ENCODE assay signal across 10 cellular contexts in genomic region chr4:99821918-99822503, GRCh38. TPM values are rescaled to one million over a fixed set of nuclear protein-coding genes. Genes with fewer than 3 reads are reported as not detected.
A peak's percentile ranks its signal among the peaks of the same experiment; 100 is the strongest.
DNase-seq lines count a peak whose midpoint lies in the region; ATAC-seq and TF ChIP-seq lines count a peak whose summit lies in the region.
"Had no signal": no experiment of that assay in that cellular context is flagged by ENCODE, and none has a peak within 500 bp of the region (broad histone marks: within the 10 kb centered on the region; RNA-seq: fewer than 3 reads in every experiment).

No MANE protein-coding gene starts in this region.

- H3K4me1 Mint-ChIP-seq in activated CD8-positive, alpha-beta T cell treated with anti-CD3 and anti-CD28 coated beads, Interleukin-2, amount 10 ng/mL, durations not matched to agents 7 days and 5 days (ENCODE audit: low read depth) = peaks cover 49% of the 10 kb centered on the region
- peaks cover 56% of the 10 kb centered on the region for H3K4me1 Mint-ChIP-seq in activated CD8-positive, alpha-beta T cell treated with anti-CD3 and anti-CD28 coated beads for 36 hours (ENCODE audit: low read depth)

- H3K36me3 ChIP-seq in neutrophil (peaks cover 5% of the 10 kb centered on the region), uterus (no peaks in the 10 kb centered on the region)

- DNase-seq in activated CD8-positive, alpha-beta T cell treated with anti-CD3 and anti-CD28 coated beads, Interleukin-2, amount 10 ng/mL, durations not matched to agents 7 days and 5 days = no peak
- DNase-seq in activated CD8-positive, alpha-beta T cell treated with anti-CD3 and anti-CD28 coated beads for 36 hours = no peak
- peak; percentile 65 for DNase-seq in NOMO-1 treated with dmso at 0.1 percent for 144 hours (lab: John Stamatoyannopoulos, UW; ENCODE audit: unreplicated experiment)
- no peak for DNase-seq in activated CD4-positive, CD25-positive, alpha-beta regulatory T cell treated with anti-CD3 and anti-CD28 coated beads, Interleukin-2, amount 50 U/mL, for 72 hours
- DNase-seq in uterus = no peak
- DNase-seq in H4 (ENCODE audit: low spot score) = no peak

- H3K4me1 ChIP-seq in neutrophil (ENCODE audit: control insufficient read depth in 1 of 2, insufficient read depth in 1 of 2, low read depth in 1 of 2, low read length in 1 of 2) (peaks cover 68 to 78% of the 10 kb centered on the region in 2 experiments), uterus (no peaks in the 10 kb centered on the region)
- H3K4me1 ChIP-seq: A549 had no signal

- peak overlapping the region; percentile 96 for H3K27ac ChIP-seq in neutrophil
- no peak overlapping the region for H3K27ac ChIP-seq in uterus
- H3K27ac ChIP-seq: A549, VCaP had no signal

- no peak for ATAC-seq in activated CD8-positive, alpha-beta T cell treated with anti-CD3 and anti-CD28 coated beads, Interleukin-2, amount 10 ng/mL, durations not matched to agents 7 days and 5 days
- no peak for ATAC-seq in activated CD8-positive, alpha-beta T cell treated with anti-CD3 and anti-CD28 coated beads for 36 hours
- ATAC-seq in HG02885 (IDR thresholded peaks at IDR 0.05; ENCODE audit: poor library complexity, unreplicated experiment) = peak; percentile 82
- ATAC-seq: A549 had no signal

- H3K36me3 Mint-ChIP-seq in activated CD8-positive, alpha-beta T cell treated with anti-CD3 and anti-CD28 coated beads, Interleukin-2, amount 10 ng/mL, durations not matched to agents 7 days and 5 days (ENCODE audit: low read depth) = peaks cover 26% of the 10 kb centered on the region
- H3K36me3 Mint-ChIP-seq in activated CD8-positive, alpha-beta T cell treated with anti-CD3 and anti-CD28 coated beads for 36 hours (ENCODE audit: low read depth) = peaks cover 15% of the 10 kb centered on the region

- no peak for TF ChIP-seq POLR2A in uterus (IDR thresholded peaks at IDR 0.05)

- H3K27me3 ChIP-seq in neutrophil (no peaks in the 10 kb centered on the region), uterus (no peaks in the 10 kb centered on the region)

- H3K27ac Mint-ChIP-seq in activated CD8-positive, alpha-beta T cell treated with anti-CD3 and anti-CD28 coated beads, Interleukin-2, amount 10 ng/mL, durations not matched to agents 7 days and 5 days = peak overlapping the region; percentile 44
- H3K27ac Mint-ChIP-seq in activated CD8-positive, alpha-beta T cell treated with anti-CD3 and anti-CD28 coated beads for 36 hours = no peak overlapping the region

- CTCF ChIA-PET in activated CD8-positive, alpha-beta T cell treated with anti-CD3 and anti-CD28 coated beads, Interleukin-2, amount 10 ng/mL, durations not matched to agents 7 days and 5 days (lab: Charles Lee) = interaction anchor here (1.4 kb wide), 1 partner anchor 10 kb away, joined by 7 read pairs; no protein-coding TSS in a partner anchor
- CTCF ChIA-PET in activated CD8-positive, alpha-beta T cell treated with anti-CD3 and anti-CD28 coated beads for 36 hours (lab: Charles Lee) = interaction anchor here (1.0 to 1.2 kb wide), 2 partner anchors 12 to 14 kb away, joined by 4 to 5 read pairs; no protein-coding TSS in a partner anchor

- POLR2A ChIA-PET in activated CD8-positive, alpha-beta T cell treated with anti-CD3 and anti-CD28 coated beads, Interleukin-2, amount 10 ng/mL, durations not matched to agents 7 days and 5 days (lab: Charles Lee) = no interaction called here
- POLR2A ChIA-PET in activated CD8-positive, alpha-beta T cell treated with anti-CD3 and anti-CD28 coated beads for 36 hours (lab: Charles Lee) = interaction anchor here (0.8 kb wide), 1 partner anchor 9 kb away, joined by 3 read pairs; no protein-coding TSS in a partner anchor

- H3K9me3 ChIP-seq in neutrophil = no peaks in the 10 kb centered on the region
- H3K9me3 ChIP-seq in uterus = no peaks in the 10 kb centered on the region
- H3K9me3 ChIP-seq: A549 had no signal

- no peaks in the 10 kb centered on the region for H3K9me3 Mint-ChIP-seq in activated CD8-positive, alpha-beta T cell treated with anti-CD3 and anti-CD28 coated beads, Interleukin-2, amount 10 ng/mL, durations not matched to agents 7 days and 5 days (ENCODE audit: insufficient read depth)
- H3K9me3 Mint-ChIP-seq in activated CD8-positive, alpha-beta T cell treated with anti-CD3 and anti-CD28 coated beads for 36 hours = no peaks in the 10 kb centered on the region

- TF ChIP-seq CTCF in activated CD8-positive, alpha-beta T cell treated with anti-CD3 and anti-CD28 coated beads for 36 hours (IDR thresholded peaks at IDR 0.05) = no peak
- no peak for TF ChIP-seq CTCF in neutrophil (IDR thresholded peaks at IDR 0.05)
- TF ChIP-seq CTCF in uterus (IDR thresholded peaks at IDR 0.05) = no peak

- no peak overlapping the region for H3K4me3 Mint-ChIP-seq in activated CD8-positive, alpha-beta T cell treated with anti-CD3 and anti-CD28 coated beads, Interleukin-2, amount 10 ng/mL, durations not matched to agents 7 days and 5 days
- H3K4me3 Mint-ChIP-seq in activated CD8-positive, alpha-beta T cell treated with anti-CD3 and anti-CD28 coated beads for 36 hours = no peak overlapping the region

- peak overlapping the region; percentile 31 to 36 for H3K4me3 ChIP-seq in neutrophil (ENCODE audit: low read depth in 1 of 2, low read length in 1 of 2)
- H3K4me3 ChIP-seq in uterus = no peak overlapping the region
- H3K4me3 ChIP-seq: A549 had no signal

- intact Hi-C loops in activated CD8-positive, alpha-beta T cell treated with anti-CD3 and anti-CD28 coated beads for 36 hours (cut with micrococcal nuclease) = no loop called here
- intact Hi-C loops in uterus (cut with DNase I; ENCODE audit: low total_unique reads) = no loop called here

- no peaks in the 10 kb centered on the region for H3K27me3 Mint-ChIP-seq in activated CD8-positive, alpha-beta T cell treated with anti-CD3 and anti-CD28 coated beads, Interleukin-2, amount 10 ng/mL, durations not matched to agents 7 days and 5 days (ENCODE audit: low read depth)
- H3K27me3 Mint-ChIP-seq in activated CD8-positive, alpha-beta T cell treated with anti-CD3 and anti-CD28 coated beads for 36 hours = no peaks in the 10 kb centered on the region

RNA-seq across cellular contexts. Expression of gene DAPP1, which starts 5.4 kb away (rescaled TPM):
- 10 to 100 TPM; 16.7 to 17.5 TPM for total RNA-seq in activated CD8-positive, alpha-beta T cell treated with anti-CD3 and anti-CD28 coated beads, Interleukin-2, amount 10 ng/mL, durations not matched to agents 7 days and 5 days
- total RNA-seq in activated CD8-positive, alpha-beta T cell treated with anti-CD3 and anti-CD28 coated beads for 36 hours = 10 to 100 TPM; 11.7 to 12.3 TPM
- 1 to 10 TPM; 1.8 to 7.2 (median 2.8) TPM for total RNA-seq in uterus
- total RNA-seq in H4 (2014; rRNA removed; shearing (Covaris generic)) = not detected in 2 replicates

Comparison
In these comparisons a context has a peak if more than half of its experiments do, and no peak if none do; other contexts are left out.
1. H3K4me3 ChIP-seq: peak in neutrophil (2 of 2); none in uterus (0 of 2).